19 cellular contexts compared by ENCODE assay signal in the genomic region with DNA sequence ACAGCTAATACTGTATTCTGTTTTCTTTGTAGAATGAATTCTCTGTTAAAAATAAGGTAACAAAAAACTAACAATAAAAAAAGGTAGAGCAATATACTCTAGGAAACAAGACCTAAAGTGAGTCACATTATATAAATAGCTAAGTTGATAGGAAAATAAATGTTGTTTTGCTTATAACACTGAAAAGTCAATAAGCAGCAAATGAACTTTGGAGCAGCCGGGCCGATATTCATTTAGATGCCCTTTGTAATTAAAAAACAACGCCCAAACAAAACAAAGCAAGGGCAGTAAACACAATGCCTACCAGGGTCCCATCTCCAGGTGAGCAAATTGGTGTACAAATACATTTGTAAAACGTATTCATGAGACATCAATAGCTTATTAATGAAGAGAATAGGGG.
DNase-seq lines count a peak whose midpoint lies in the region; ATAC-seq, FAIRE-seq and TF ChIP-seq lines count a peak whose summit lies in the region.
"Had no signal": no experiment of that assay in that cellular context is flagged by ENCODE, and none has a peak within 500 bp of the region (broad histone marks: within the 10 kb centered on the region; RNA-seq: fewer than 3 reads in every experiment).

No MANE protein-coding gene starts in this region.

- TF ChIP-seq RAD21 in liver (IDR thresholded peaks at IDR 0.05) (no peak), HepG2 (CRISPR knock-in tag; IDR thresholded peaks at IDR 0.05) (no peak)

- no peak overlapping the region for H3K27ac Mint-ChIP-seq in activated naive CD8-positive, alpha-beta T cell treated with anti-CD3 and anti-CD28 coated beads for 36 hours
- H3K27ac Mint-ChIP-seq: B cell had no signal

- no TSS peak for BruUV-seq in HepG2 (replicated peaks; lab: Mats Ljungman, UMichigan)

- no peak overlapping the region for H2BK12ac ChIP-seq in neuronal stem cell (ENCODE audit: low read length)

- H3K79me1 ChIP-seq in neuronal stem cell (ENCODE audit: low read depth, low read length), result no peaks in the 10 kb centered on the region

- ATAC-seq in HepG2 (no peak), left colon (peak; percentile 25)

- H4K91ac ChIP-seq in neuronal stem cell (ENCODE audit: low read depth, low read length, poor library complexity), result no peak overlapping the region

- TF ChIP-seq EP300 in HepG2 (IDR thresholded peaks at IDR 0.05; ENCODE audit: low read depth in 2 of 2, low read length in 2 of 2) (no peak), HepG2 (CRISPR knock-in tag; IDR thresholded peaks at IDR 0.05; ENCODE audit: borderline replicate concordance) (no peak), sigmoid colon (IDR thresholded peaks at IDR 0.05) (no peak)

- TF ChIP-seq CTCF in liver (IDR thresholded peaks at IDR 0.05; ENCODE audit: low read depth, low read length, missing input control) (no peak), HepG2 (CRISPR knock-in tag; IDR thresholded peaks at IDR 0.05) (no peak), sigmoid colon (IDR thresholded peaks at IDR 0.05) (no peak)

- H3K9me3 Mint-ChIP-seq in activated naive CD8-positive, alpha-beta T cell treated with anti-CD3 and anti-CD28 coated beads for 36 hours, result peaks cover 17% of the 10 kb centered on the region

- no peak overlapping the region for H2BK15ac ChIP-seq in neuronal stem cell (ENCODE audit: low read length)

- FAIRE-seq in HepG2 (lab: Jason Lieb, UNC), result no peak
- FAIRE-seq: D721Med, G401.6, GM12891, GM19239 had no signal

- no peak overlapping the region for H3K23ac ChIP-seq in neuronal stem cell (ENCODE audit: low read depth, low read length, poor library complexity)

- CTCF ChIA-PET in HepG2 (lab: Yijun Ruan, JAX; ENCODE audit: low intra/inter-chr PET ratio, low total read pairs), result no interaction called here

- in situ Hi-C loops in HepG2 (cut with HindIII; ENCODE audit: extremely low pct_ligation_motif_present, low pct_unique_long_range_greater_than_20kb), result no loop called here

- no peaks in the 10 kb centered on the region for H3K79me2 ChIP-seq in HepG2 (ENCODE audit: insufficient read depth, low read length)

- H4K20me1 ChIP-seq in HepG2 (ENCODE audit: insufficient read depth, low read length), result no peaks in the 10 kb centered on the region
- H4K20me1 ChIP-seq: BLaER1 treated with 17β-estradiol and CSF1 and Interleukin-3, amounts not matched to agents 10 nM and 100 nM had no signal

- H4K8ac ChIP-seq in neuronal stem cell (ENCODE audit: low read depth, low read length), result no peak overlapping the region

- peaks cover 34% of the 10 kb centered on the region for H3K36me3 Mint-ChIP-seq in activated naive CD8-positive, alpha-beta T cell treated with anti-CD3 and anti-CD28 coated beads for 36 hours

- DNase-seq in HepG2 (ENCODE audit: low spot score) (no peak), left colon (no peak), neuronal stem cell (ENCODE audit: low spot score) (no peak), sigmoid colon (no peak)
- DNase-seq in activated naive CD8-positive, alpha-beta T cell treated with anti-CD3 and anti-CD28 coated beads for 36 hours, result no peak
- no peak for DNase-seq in activated CD8-positive, alpha-beta memory T cell treated with anti-CD3 and anti-CD28 coated beads, Interleukin-2, amount 50 U/mL, for 4 hours
- DNase-seq: Caco-2; CD8-positive, alpha-beta memory T cell; GM23248; IMR-90 had no signal

- no peak overlapping the region for H3K4ac ChIP-seq in neuronal stem cell (ENCODE audit: low read length)

- intact Hi-C loops in HepG2 (cut with micrococcal nuclease; ENCODE audit: unreplicated experiment), result no loop called here
- intact Hi-C loops in left colon (cut with DNase I, micrococcal nuclease), result no loop called here
- intact Hi-C loops in sigmoid colon (cut with DNase I), result no loop called here

- H3K27me3 Mint-ChIP-seq in activated naive CD8-positive, alpha-beta T cell treated with anti-CD3 and anti-CD28 coated beads for 36 hours, result no peaks in the 10 kb centered on the region
- H3K27me3 Mint-ChIP-seq: B cell; CD8-positive, alpha-beta memory T cell had no signal

- no peak overlapping the region for H2BK120ac ChIP-seq in neuronal stem cell (ENCODE audit: low read depth, low read length)

- TF ChIP-seq POLR2A in HepG2 (IDR thresholded peaks at IDR 0.05; ENCODE audit: insufficient read depth in 1 of 2, low read depth in 2 of 2, low read length in 2 of 2), result no peak
- no peak for TF ChIP-seq POLR2A in sigmoid colon (IDR thresholded peaks at IDR 0.05)

- no peak overlapping the region for H3K14ac ChIP-seq in neuronal stem cell (ENCODE audit: low read length)

- H2AFZ ChIP-seq in HepG2 (ENCODE audit: low read length) (no peak overlapping the region), neuronal stem cell (ENCODE audit: low read length) (no peak overlapping the region)
- H2AFZ ChIP-seq: GM23248 had no signal

- H3K4me3 Mint-ChIP-seq in activated naive CD8-positive, alpha-beta T cell treated with anti-CD3 and anti-CD28 coated beads for 36 hours, result no peak overlapping the region
- H3K4me3 Mint-ChIP-seq: B cell; CD8-positive, alpha-beta memory T cell had no signal

- no peak overlapping the region for H2AK5ac ChIP-seq in neuronal stem cell (ENCODE audit: low read depth, low read length)

- H3K27ac ChIP-seq in liver (ENCODE audit: low read depth in 1 of 2, low read length in 2 of 2), result no peak overlapping the region
- H3K27ac ChIP-seq in HepG2 (ENCODE audit: extremely low read length, insufficient read depth, low read length), result no peak overlapping the region
- H3K27ac ChIP-seq in neuronal stem cell (replicated peaks; ENCODE audit: low read length), result no peak overlapping the region
- no peak overlapping the region for H3K27ac ChIP-seq in sigmoid colon
- H3K27ac ChIP-seq: BLaER1 treated with 17β-estradiol and CSF1 and Interleukin-3, amounts not matched to agents 10 nM and 100 nM; GM23248; HL-60 had no signal

- H3K4me1 ChIP-seq in liver (ENCODE audit: control insufficient read depth in 4 of 4, insufficient read depth in 4 of 4, low read length in 3 of 4) (peaks cover 2 to 22% (median 8%) of the 10 kb centered on the region in 4 donors), HepG2 (ENCODE audit: insufficient read depth, low read length) (peaks cover 41% of the 10 kb centered on the region), neuronal stem cell (ENCODE audit: control insufficient read depth in 2 of 2, insufficient read depth in 1 of 2, low read depth in 1 of 2, low read length in 2 of 2) (no peaks in the 10 kb centered on the region), sigmoid colon (no peaks in the 10 kb centered on the region)
- H3K4me1 ChIP-seq: Caco-2 had no signal

- H3K27me3 ChIP-seq in liver (ENCODE audit: control insufficient read depth in 4 of 4, insufficient read depth in 4 of 4, low read length in 3 of 4) (no peaks in the 10 kb centered on the region), HepG2 (ENCODE audit: control insufficient read depth in 1 of 2, insufficient read depth in 2 of 2, low read length in 2 of 2) (no peaks in the 10 kb centered on the region), neuronal stem cell (ENCODE audit: control insufficient read depth in 3 of 3, insufficient read depth in 3 of 3, low read depth in 1 of 3, low read length in 3 of 3) (no peaks in the 10 kb centered on the region), sigmoid colon (no peaks in the 10 kb centered on the region)
- H3K27me3 ChIP-seq: BLaER1 treated with 17β-estradiol and CSF1 and Interleukin-3, amounts not matched to agents 10 nM and 100 nM had no signal

- POLR2A ChIA-PET in HepG2 (lab: Yijun Ruan, JAX), result no interaction called here

- H3K9me3 ChIP-seq in liver (ENCODE audit: control insufficient read depth in 4 of 4, low read length in 3 of 4) (no peaks in the 10 kb centered on the region), HepG2 (ENCODE audit: low read length) (no peaks in the 10 kb centered on the region), neuronal stem cell (replicated peaks in 1 of 2; ENCODE audit: control insufficient read depth in 2 of 2, insufficient read depth in 1 of 2, low read depth in 1 of 2, low read length in 2 of 2) (no peaks in the 10 kb centered on the region), sigmoid colon (no peaks in the 10 kb centered on the region)
- H3K9me3 ChIP-seq: Caco-2, HAP-1 had no signal

- H3K4me1 Mint-ChIP-seq in activated naive CD8-positive, alpha-beta T cell treated with anti-CD3 and anti-CD28 coated beads for 36 hours, result peaks cover 44% of the 10 kb centered on the region

- H3K9ac ChIP-seq in liver (ENCODE audit: low read depth in 1 of 2, low read length in 2 of 2), result no peak overlapping the region
- no peak overlapping the region for H3K9ac ChIP-seq in HepG2 (ENCODE audit: insufficient read depth, low read depth, low read length)
- no peak overlapping the region for H3K9ac ChIP-seq in neuronal stem cell (ENCODE audit: low read depth, low read length, poor library complexity)
- H3K9ac ChIP-seq: BLaER1 treated with 17β-estradiol and CSF1 and Interleukin-3, amounts not matched to agents 10 nM and 100 nM; GM23248 had no signal

- H3K4me2 ChIP-seq in HepG2 (ENCODE audit: low read depth, low read length), result no peak overlapping the region
- H3K4me2 ChIP-seq in neuronal stem cell (ENCODE audit: insufficient read depth, low read length, poor library complexity, severe bottlenecking), result peak overlapping the region; percentile 11
- H3K4me2 ChIP-seq: BLaER1 treated with 17β-estradiol and CSF1 and Interleukin-3, amounts not matched to agents 10 nM and 100 nM had no signal

- H3K4me3 ChIP-seq in liver (ENCODE audit: low read depth in 1 of 3, low read length in 3 of 3) (no peak overlapping the region), HepG2 (replicated peaks in 1 of 3; ENCODE audit: insufficient read depth in 1 of 3, low read depth in 2 of 3, low read length in 3 of 3) (no peak overlapping the region), neuronal stem cell (ENCODE audit: low read length in 2 of 2) (no peak overlapping the region), sigmoid colon (no peak overlapping the region)
- H3K4me3 ChIP-seq: BLaER1 treated with 17β-estradiol and CSF1 and Interleukin-3, amounts not matched to agents 10 nM and 100 nM; GM23248; HAP-1 had no signal

- no peak overlapping the region for H3K18ac ChIP-seq in neuronal stem cell (ENCODE audit: low read length)

- 40% methylated on average over 4 of the region's 4 CpGs for WGBS in liver
- 17% methylated on average over 4 of the region's 4 CpGs for WGBS in HepG2 (ENCODE audit: low lambda C conversion rate)
- WGBS in neuronal stem cell (ENCODE audit: extremely low coverage in 2 of 2, insufficient read length in 2 of 2, insufficient replicate concordance in 1 of 2), 2 donors, result no CpG with 5 or more reads among the region's 4 CpGs
- WGBS in sigmoid colon, 2 donors, result 33 to 73% methylated on average over 4 of the region's 4 CpGs

- H2BK5ac ChIP-seq in neuronal stem cell (ENCODE audit: low read length), result no peak overlapping the region

- H3K36me3 ChIP-seq in liver (ENCODE audit: control insufficient read depth in 4 of 4, insufficient read depth in 3 of 4, low read depth in 1 of 4, low read length in 3 of 4), result no peaks in the 10 kb centered on the region
- H3K36me3 ChIP-seq in HepG2 (replicated peaks in 1 of 2; ENCODE audit: control insufficient read depth in 1 of 2, insufficient read depth in 2 of 2, low read length in 2 of 2), result no peaks in the 10 kb centered on the region
- no peaks in the 10 kb centered on the region for H3K36me3 ChIP-seq in neuronal stem cell (replicated peaks in 1 of 2; ENCODE audit: control insufficient read depth in 2 of 2, insufficient read depth in 2 of 2, low read length in 2 of 2)
- no peaks in the 10 kb centered on the region for H3K36me3 ChIP-seq in sigmoid colon
- H3K36me3 ChIP-seq: BLaER1 treated with 17β-estradiol and CSF1 and Interleukin-3, amounts not matched to agents 10 nM and 100 nM; HAP-1 had no signal
